Comparison of ENCODE assay signal across 8 cellular contexts in the genomic region with DNA sequence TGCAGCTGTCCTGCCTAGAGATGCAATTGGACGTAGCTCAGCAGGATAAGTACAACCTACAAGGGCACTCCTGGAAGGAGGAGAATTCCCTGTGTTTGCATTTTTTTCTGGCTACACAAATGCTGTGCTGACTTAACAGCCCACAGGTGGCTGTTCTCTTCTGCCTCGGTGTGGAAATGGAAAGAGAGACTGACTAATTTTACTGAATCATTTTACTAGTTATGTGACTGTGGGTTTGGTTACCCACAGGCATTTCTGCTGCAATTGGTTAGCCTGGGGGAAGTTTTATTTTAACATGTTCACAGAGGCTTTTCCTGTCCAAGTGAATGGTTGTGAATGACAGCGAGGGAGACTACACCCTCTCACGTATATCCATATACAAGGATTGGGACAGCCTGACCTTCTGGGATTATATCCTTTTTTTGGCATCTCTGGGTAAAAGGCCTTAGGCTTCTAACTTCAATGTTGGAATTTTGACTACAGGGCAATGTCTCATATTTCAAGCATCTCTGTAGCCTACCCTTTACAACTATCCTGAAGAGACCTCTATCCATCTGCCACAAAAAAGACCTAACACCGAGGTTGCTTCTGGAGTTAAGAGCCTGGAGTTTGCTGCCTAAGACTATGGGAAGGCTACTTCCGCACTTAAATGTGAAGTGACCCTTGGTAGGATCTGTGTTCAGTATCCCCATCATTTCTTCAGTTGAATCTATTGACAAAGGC.
DNase-seq lines count a peak whose midpoint lies in the region; ATAC-seq, FAIRE-seq and TF ChIP-seq lines count a peak whose summit lies in the region.

No MANE protein-coding gene starts in this region.

- no peaks in the 10 kb centered on the region for H3K9me3 ChIP-seq in smooth muscle cell (replicated peaks; ENCODE audit: low read depth)
- no peaks in the 10 kb centered on the region for H3K9me3 ChIP-seq in spleen
- no peaks in the 10 kb centered on the region for H3K9me3 ChIP-seq in T-helper 17 cell (ENCODE audit: control insufficient read depth, low read length, poor library complexity, severe bottlenecking)

- ATAC-seq in GM21529 (IDR thresholded peaks at IDR 0.05; ENCODE audit: unreplicated experiment) (peak; percentile 81), T-helper 17 cell (no peak)

- DNase-seq in GM12892 (ENCODE audit: insufficient read length) = peak; percentile 10
- DNase-seq in HS-27A (ENCODE audit: low read depth) = peak; percentile 53
- DNase-seq in activated naive CD4-positive, alpha-beta T cell treated with anti-CD3 and anti-CD28 coated beads for 36 hours = peak; percentile 79
- DNase-seq in smooth muscle cell (lab: John Stamatoyannopoulos, UW; ENCODE audit: unreplicated experiment) = no peak
- no peak for DNase-seq in spleen
- no peak for DNase-seq in pons (ENCODE audit: low spot score)
- no peak for DNase-seq in T-helper 17 cell

- H3K36me3 ChIP-seq in smooth muscle cell (ENCODE audit: low read depth) (no peaks in the 10 kb centered on the region), spleen (no peaks in the 10 kb centered on the region)

- WGBS in smooth muscle cell (ENCODE audit: low lambda C conversion rate) = 32% methylated on average over 6 of the region's 6 CpGs
- WGBS in spleen, 5 donors = 58 to 73% (median 65%) methylated on average over 6 of the region's 6 CpGs

- peaks cover 9% of the 10 kb centered on the region for H3F3A ChIP-seq in smooth muscle cell (ENCODE audit: low read depth)

- H3K4me2 ChIP-seq in smooth muscle cell = peak overlapping the region; percentile 45

- H3K79me2 ChIP-seq in smooth muscle cell (ENCODE audit: low read depth) = no peaks in the 10 kb centered on the region

- H3K9ac ChIP-seq in smooth muscle cell (ENCODE audit: low read depth) = no peak overlapping the region

- H3K4me3 ChIP-seq in smooth muscle cell (no peak overlapping the region), spleen (no peak overlapping the region)

- H3K27ac ChIP-seq in smooth muscle cell (ENCODE audit: low read depth) = peak overlapping the region; percentile 52
- H3K27ac ChIP-seq in spleen = no peak overlapping the region

- peaks cover 16% of the 10 kb centered on the region for H3K4me1 Mint-ChIP-seq in activated naive CD4-positive, alpha-beta T cell treated with anti-CD3 and anti-CD28 coated beads for 36 hours (ENCODE audit: low read depth)
- peaks cover 9% of the 10 kb centered on the region for H3K4me1 Mint-ChIP-seq in T-helper 17 cell

- H3K27ac Mint-ChIP-seq in activated naive CD4-positive, alpha-beta T cell treated with anti-CD3 and anti-CD28 coated beads for 36 hours = no peak overlapping the region
- no peak overlapping the region for H3K27ac Mint-ChIP-seq in T-helper 17 cell

- no peaks in the 10 kb centered on the region for H3K27me3 ChIP-seq in smooth muscle cell (ENCODE audit: low read depth)
- no peaks in the 10 kb centered on the region for H3K27me3 ChIP-seq in spleen (replicated peaks in 1 of 7)

- H4K20me1 ChIP-seq in smooth muscle cell (ENCODE audit: low read depth) = no peaks in the 10 kb centered on the region

- CTCF ChIA-PET in activated naive CD4-positive, alpha-beta T cell treated with anti-CD3 and anti-CD28 coated beads for 36 hours (lab: Charles Lee) = no interaction called here

- H3K4me1 ChIP-seq in smooth muscle cell (ENCODE audit: low read depth) (no peaks in the 10 kb centered on the region), spleen (no peaks in the 10 kb centered on the region)

- intact Hi-C loops in activated naive CD4-positive, alpha-beta T cell treated with anti-CD3 and anti-CD28 coated beads for 36 hours (cut with micrococcal nuclease) = loop anchor here (1.0 to 5.0 kb wide), 6 partner anchors 8 to 287 kb away; no protein-coding TSS in a partner anchor
- intact Hi-C loops in spleen (cut with DNase I; ENCODE audit: low total_unique reads) = no loop called here

- peaks cover 3% of the 10 kb centered on the region for H3K9me3 Mint-ChIP-seq in activated naive CD4-positive, alpha-beta T cell treated with anti-CD3 and anti-CD28 coated beads for 36 hours

- H2AFZ ChIP-seq in smooth muscle cell (ENCODE audit: low read depth) = no peak overlapping the region

- TF ChIP-seq CTCF in smooth muscle cell (IDR thresholded peaks at IDR 0.05; ENCODE audit: borderline replicate concordance, insufficient read depth, poor library complexity, severe bottlenecking) (no peak), spleen (IDR thresholded peaks at IDR 0.05 in 8 of 11, conservative IDR thresholded peaks at IDR 0.05 in 3 of 11) (no peak)

- peak; percentile 92 for FAIRE-seq in GM12892 (lab: Jason Lieb, UNC)

- TF ChIP-seq POLR2A in GM12892 (IDR thresholded peaks at IDR 0.05; ENCODE audit: low read depth, low read length) = peak; percentile 26; the same call in 1 of the 2 replicates
- no peak for TF ChIP-seq POLR2A in spleen (IDR thresholded peaks at IDR 0.05)

- no peak overlapping the region for H3K4me3 Mint-ChIP-seq in activated naive CD4-positive, alpha-beta T cell treated with anti-CD3 and anti-CD28 coated beads for 36 hours
- H3K4me3 Mint-ChIP-seq in T-helper 17 cell = no peak overlapping the region

- no peaks in the 10 kb centered on the region for H3K36me3 Mint-ChIP-seq in activated naive CD4-positive, alpha-beta T cell treated with anti-CD3 and anti-CD28 coated beads for 36 hours (ENCODE audit: low read depth)
- H3K36me3 Mint-ChIP-seq in T-helper 17 cell (ENCODE audit: low read depth) = no peaks in the 10 kb centered on the region

- no peaks in the 10 kb centered on the region for H3K27me3 Mint-ChIP-seq in activated naive CD4-positive, alpha-beta T cell treated with anti-CD3 and anti-CD28 coated beads for 36 hours (ENCODE audit: low read depth)
- H3K27me3 Mint-ChIP-seq in T-helper 17 cell = no peaks in the 10 kb centered on the region

Comparison
In these comparisons a context has a peak if more than half of its experiments do, and no peak if none do; other contexts are left out.
1. DNase-seq: peak in GM12892 (single experiment), HS-27A (single experiment) and activated naive CD4-positive, alpha-beta T cell treated with anti-CD3 and anti-CD28 coated beads for 36 hours (single experiment); none in smooth muscle cell (single experiment), spleen (single experiment), pons (single experiment) and T-helper 17 cell (0 of 3).